29 cellular contexts compared by ENCODE assay signal in the genomic region with DNA sequence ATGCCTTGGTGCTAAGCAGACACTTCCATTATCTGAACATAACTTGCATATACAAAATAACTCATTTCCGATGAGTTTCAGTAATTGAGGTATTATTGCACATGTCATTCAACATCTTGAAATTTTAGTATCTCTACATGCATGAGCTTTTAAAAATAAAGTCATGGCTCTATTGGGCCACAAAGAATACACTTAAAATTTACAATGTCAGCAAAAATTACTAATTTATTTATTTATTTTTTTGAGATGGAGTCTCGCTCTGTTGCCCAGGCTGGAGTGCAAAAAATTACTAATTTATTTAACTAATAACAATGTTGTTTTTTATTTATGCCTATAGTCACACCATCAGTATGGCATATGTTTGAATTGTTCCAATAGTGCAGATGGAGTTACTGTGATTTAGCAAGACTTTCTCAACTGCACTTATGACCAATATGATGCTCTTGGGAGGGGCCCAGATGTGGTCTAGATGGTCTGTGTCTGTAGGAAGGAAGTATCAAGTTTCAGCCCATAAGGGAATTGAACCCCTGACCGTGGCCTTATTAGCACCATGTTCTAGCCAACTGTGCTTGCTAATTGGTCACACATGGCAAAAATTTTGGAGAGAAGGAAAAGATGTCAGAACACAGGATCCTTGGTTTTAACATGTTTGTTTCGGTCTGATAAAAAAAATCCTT.
DNase-seq lines count a peak whose midpoint lies in the region; ATAC-seq and TF ChIP-seq lines count a peak whose summit lies in the region.
"Had no signal": no experiment of that assay in that cellular context is flagged by ENCODE, and none has a peak within 500 bp of the region (broad histone marks: within the 10 kb centered on the region; RNA-seq: fewer than 3 reads in every experiment).

No MANE protein-coding gene starts in this region.

- H3K27ac Mint-ChIP-seq in CD8-positive, alpha-beta memory T cell: no peak overlapping the region
- H3K27ac Mint-ChIP-seq in type B pancreatic cell: no peak overlapping the region
- H3K27ac Mint-ChIP-seq: activated naive CD8-positive, alpha-beta T cell treated with anti-CD3 and anti-CD28 coated beads for 36 hours; activated T-cell treated with anti-CD3 and anti-CD28 coated beads, Interleukin-2, amount 50 U/mL, for 24 hours; natural killer cell treated with Interleukin-12 subunit alpha and Interleukin-12 subunit beta and Interleukin-15 and Interleukin-18, amount 100 ng/mL, for 72 hours; stimulated activated naive B cell treated with anti-CD40 and anti-IgM and Interleukin-4, amounts not matched to agents 10 μg/mL and 1 μg/mL and 100 μg/mL, for 72 hours had no signal

- no peaks in the 10 kb centered on the region for H3K9me3 ChIP-seq in A673 (ENCODE audit: low read depth, low read length, poor library complexity, severe bottlenecking)
- H3K9me3 ChIP-seq in CD8-positive, alpha-beta memory T cell (ENCODE audit: low read length): no peaks in the 10 kb centered on the region
- H3K9me3 ChIP-seq: SK-N-SH had no signal

- CTCF ChIA-PET in A673 (lab: Charles Lee): no interaction called here
- CTCF ChIA-PET in CD8-positive, alpha-beta memory T cell (lab: Charles Lee): no interaction called here

- no peaks in the 10 kb centered on the region for H3K36me3 ChIP-seq in A673 (ENCODE audit: insufficient read depth, low read length, poor library complexity, severe bottlenecking)
- H3K36me3 ChIP-seq in CD8-positive, alpha-beta memory T cell (ENCODE audit: insufficient read depth, low read length): no peaks in the 10 kb centered on the region
- H3K36me3 ChIP-seq: BLaER1 had no signal

- DNase-seq in A673 (ENCODE audit: low spot score) (peak; percentile 41), HFF-Myc (ENCODE audit: extremely low read depth, low read depth) (peak; percentile 81), NOMO-1 treated with dmso at 0.1 percent for 144 hours (lab: John Stamatoyannopoulos, UW; ENCODE audit: unreplicated experiment) (peak; percentile 1), iris pigment epithelial cell (ENCODE audit: low read depth) (peak; percentile 3), omental fat pad (ENCODE audit: low spot score) (no peak), type B pancreatic cell (ENCODE audit: extremely low spot score, unreplicated experiment) (no peak)
- no peak for DNase-seq in CD8-positive, alpha-beta memory T cell
- DNase-seq: activated effector memory CD4-positive, alpha-beta T cell treated with anti-CD3 and anti-CD28 coated beads, Interleukin-2, amount 50 U/mL, for 16 hours; activated naive CD8-positive, alpha-beta T cell treated with anti-CD3 and anti-CD28 coated beads for 36 hours; activated T-cell treated with anti-CD3 and anti-CD28 coated beads, Interleukin-2, amount 50 U/mL, for 24 hours; anterior cingulate cortex; COR-L47; DMS79; GDM1; GOT3; hippocampal formation; left cardiac atrium; NCI-H1092; NCI-H1694; NCI-H446 treated with DMSO at 0.1 percent for 48 hours; occipital lobe; OCI-M1; SK-N-SH; small intestine; stimulated activated naive B cell treated with anti-CD40 and anti-IgM and Interleukin-4, amounts not matched to agents 10 μg/mL and 1 μg/mL and 100 μg/mL, for 72 hours had no signal

- TF ChIP-seq CTCF in A673 (conservative IDR thresholded peaks at IDR 0.05; ENCODE audit: low read depth, low read length) (no peak), HFF-Myc (IDR thresholded peaks at IDR 0.05; ENCODE audit: low read depth, low read length, missing control alignments) (no peak), omental fat pad (IDR thresholded peaks at IDR 0.05) (no peak), type B pancreatic cell (conservative IDR thresholded peaks at IDR 0.05) (no peak)

- intact Hi-C loops in A673 (cut with micrococcal nuclease; ENCODE audit: unreplicated experiment): no loop called here

- no TSS peak for BruUV-seq in A673 (replicated peaks; lab: Mats Ljungman, UMichigan)

- H3K27me3 Mint-ChIP-seq in CD8-positive, alpha-beta memory T cell: peaks cover 0 to 30% of the 10 kb centered on the region in 2 donors
- no peaks in the 10 kb centered on the region for H3K27me3 Mint-ChIP-seq in type B pancreatic cell

- H3K4me3 ChIP-seq in A673 (ENCODE audit: low read depth, low read length, poor library complexity, severe bottlenecking) (no peak overlapping the region), HFF-Myc (replicated peaks; ENCODE audit: low read depth, low read length) (no peak overlapping the region)
- no peak overlapping the region for H3K4me3 ChIP-seq in CD8-positive, alpha-beta memory T cell (ENCODE audit: low read length)
- H3K4me3 ChIP-seq: BLaER1, lung had no signal

- H3K27ac ChIP-seq in A673 (ENCODE audit: low read depth, low read length, poor library complexity, severe bottlenecking): no peak overlapping the region
- no peak overlapping the region for H3K27ac ChIP-seq in CD8-positive, alpha-beta memory T cell (ENCODE audit: low read depth, low read length)
- H3K27ac ChIP-seq: BLaER1 had no signal

- no peak overlapping the region for H3K4me3 Mint-ChIP-seq in CD8-positive, alpha-beta memory T cell
- no peak overlapping the region for H3K4me3 Mint-ChIP-seq in type B pancreatic cell
- H3K4me3 Mint-ChIP-seq: activated naive CD8-positive, alpha-beta T cell treated with anti-CD3 and anti-CD28 coated beads for 36 hours; activated T-cell treated with anti-CD3 and anti-CD28 coated beads, Interleukin-2, amount 50 U/mL, for 24 hours; natural killer cell treated with Interleukin-12 subunit alpha and Interleukin-12 subunit beta and Interleukin-15 and Interleukin-18, amount 100 ng/mL, for 72 hours; stimulated activated naive B cell treated with anti-CD40 and anti-IgM and Interleukin-4, amounts not matched to agents 10 μg/mL and 1 μg/mL and 100 μg/mL, for 72 hours had no signal

- ATAC-seq in omental fat pad (ENCODE audit: low FRiP score): no peak
- no peak for ATAC-seq in GM18868 (IDR thresholded peaks at IDR 0.05; ENCODE audit: unreplicated experiment)
- ATAC-seq: left cardiac atrium; natural killer cell treated with Interleukin-12 subunit alpha and Interleukin-12 subunit beta and Interleukin-15 and Interleukin-18, amount 100 ng/mL, for 72 hours; stimulated activated naive B cell treated with anti-CD40 and anti-IgM and Interleukin-4, amounts not matched to agents 10 μg/mL and 1 μg/mL and 100 μg/mL, for 72 hours had no signal

- no peaks in the 10 kb centered on the region for H3K9me3 Mint-ChIP-seq in CD8-positive, alpha-beta memory T cell
- peaks cover 11% of the 10 kb centered on the region for H3K9me3 Mint-ChIP-seq in type B pancreatic cell

- H3K4me1 ChIP-seq in A673 (ENCODE audit: insufficient read depth, low read length, poor library complexity, severe bottlenecking): no peaks in the 10 kb centered on the region
- no peaks in the 10 kb centered on the region for H3K4me1 ChIP-seq in CD8-positive, alpha-beta memory T cell (ENCODE audit: insufficient read depth, low read length)

- H3K36me3 Mint-ChIP-seq in CD8-positive, alpha-beta memory T cell: no peaks in the 10 kb centered on the region
- H3K36me3 Mint-ChIP-seq in type B pancreatic cell: no peaks in the 10 kb centered on the region
- H3K36me3 Mint-ChIP-seq: activated naive CD8-positive, alpha-beta T cell treated with anti-CD3 and anti-CD28 coated beads for 36 hours; natural killer cell treated with Interleukin-12 subunit alpha and Interleukin-12 subunit beta and Interleukin-15 and Interleukin-18, amount 100 ng/mL, for 72 hours; stimulated activated naive B cell treated with anti-CD40 and anti-IgM and Interleukin-4, amounts not matched to agents 10 μg/mL and 1 μg/mL and 100 μg/mL, for 72 hours had no signal

- H3K4me1 Mint-ChIP-seq in CD8-positive, alpha-beta memory T cell: peaks cover 0 to 4% (median 0%) of the 10 kb centered on the region in 3 donors
- peaks cover 6% of the 10 kb centered on the region for H3K4me1 Mint-ChIP-seq in type B pancreatic cell (ENCODE audit: unreplicated experiment)
- H3K4me1 Mint-ChIP-seq: activated naive CD8-positive, alpha-beta T cell treated with anti-CD3 and anti-CD28 coated beads for 36 hours; stimulated activated naive B cell treated with anti-CD40 and anti-IgM and Interleukin-4, amounts not matched to agents 10 μg/mL and 1 μg/mL and 100 μg/mL, for 72 hours had no signal

- H3K27me3 ChIP-seq in A673 (replicated peaks; ENCODE audit: insufficient read depth, low read depth, low read length, poor library complexity): no peaks in the 10 kb centered on the region
- peaks cover 3% of the 10 kb centered on the region for H3K27me3 ChIP-seq in CD8-positive, alpha-beta memory T cell (ENCODE audit: insufficient read depth, low read length, poor library complexity, severe bottlenecking)
- H3K27me3 ChIP-seq: BLaER1 had no signal

- POLR2A ChIA-PET in A673 (lab: Charles Lee; ENCODE audit: low non-redundant PET): no interaction called here
- POLR2A ChIA-PET in CD8-positive, alpha-beta memory T cell (lab: Charles Lee): no interaction called here

Comparison
In these comparisons a context has a peak if more than half of its experiments do, and no peak if none do; other contexts are left out.
1. DNase-seq: peak in A673 (single experiment), HFF-Myc (single experiment), NOMO-1 treated with dmso at 0.1 percent for 144 hours (single experiment) and iris pigment epithelial cell (single experiment); none in CD8-positive, alpha-beta memory T cell (0 of 5), omental fat pad (single experiment) and type B pancreatic cell (single experiment).